8 cellular contexts compared by ENCODE assay signal in genomic region chr3:33658971-33659848, GRCh38. TPM values are rescaled to one million over a fixed set of nuclear protein-coding genes. Genes with fewer than 3 reads are reported as not detected.
A peak's percentile ranks its signal among the peaks of the same experiment; 100 is the strongest.
DNase-seq lines count a peak whose midpoint lies in the region; FAIRE-seq and TF ChIP-seq lines count a peak whose summit lies in the region.

No MANE protein-coding gene starts in this region.

- DNase-seq in GOT3 (lab: John Stamatoyannopoulos, UW) (peak; percentile 33), KG1 (lab: John Stamatoyannopoulos, UW) (peak; percentile 61), SHP77 (lab: John Stamatoyannopoulos, UW) (peak; percentile 82 to 85), choroid plexus epithelial cell (ENCODE audit: low read depth) (peak; percentile 92), NAMALWA (ENCODE audit: low spot score) (no peak)

- no peaks in the 10 kb centered on the region for H3K9me3 ChIP-seq in skeletal muscle satellite cell (replicated peaks; ENCODE audit: low read length)

- H3K36me3 ChIP-seq in skeletal muscle satellite cell (ENCODE audit: insufficient read depth, low read length): no peaks in the 10 kb centered on the region

- H3K4me2 ChIP-seq in skeletal muscle satellite cell (ENCODE audit: low read length): peak overlapping the region; percentile 83

- peak overlapping the region; percentile 42 for H3K9ac ChIP-seq in skeletal muscle satellite cell (ENCODE audit: low read depth, low read length)

- FAIRE-seq in islet of Langerhans (lab: Jason Lieb, UNC): peak; percentile 99

- no peak for TF ChIP-seq CTCF in GM12875 (IDR thresholded peaks at IDR 0.05; ENCODE audit: borderline replicate concordance, insufficient read depth, low read depth, low read length)
- no peak for TF ChIP-seq CTCF in choroid plexus epithelial cell (conservative IDR thresholded peaks at IDR 0.05; ENCODE audit: low read depth, low read length)

- peaks cover 40% of the 10 kb centered on the region for H3K4me1 ChIP-seq in skeletal muscle satellite cell (ENCODE audit: control insufficient read depth, insufficient read depth, low read length)

- H3K27me3 ChIP-seq in skeletal muscle satellite cell (ENCODE audit: control insufficient read depth, insufficient read depth, low read length): no peaks in the 10 kb centered on the region

- H3K4me3 ChIP-seq in GM12875 (ENCODE audit: low read depth, low read length): peak overlapping the region; percentile 24
- peak overlapping the region; percentile 62 for H3K4me3 ChIP-seq in choroid plexus epithelial cell (ENCODE audit: low read depth, low read length)
- peak overlapping the region; percentile 58 for H3K4me3 ChIP-seq in skeletal muscle satellite cell (ENCODE audit: low read length)

RNA-seq across cellular contexts. Expression of gene CLASP2, which starts 58.8 kb away (rescaled TPM):
- total RNA-seq in skeletal muscle satellite cell (2012; rRNA removed): 35.0 and 35.6 TPM in 2 replicates
